In genomic region chr14:80202888-80203562, GRCh38 we compare ENCODE assay signal across 9 cellular contexts. TPM values are rescaled to one million over a fixed set of nuclear protein-coding genes. Genes with fewer than 3 reads are reported as not detected.
DNase-seq lines count a peak whose midpoint lies in the region; ATAC-seq and TF ChIP-seq lines count a peak whose summit lies in the region.
"Had no signal": no experiment of that assay in that cellular context is flagged by ENCODE, and none has a peak within 500 bp of the region (broad histone marks: within the 10 kb centered on the region; RNA-seq: fewer than 3 reads in every experiment).

No MANE protein-coding gene starts in this region.

- no peaks in the 10 kb centered on the region for H3K9me3 ChIP-seq in Panc1 (ENCODE audit: control insufficient read depth, insufficient read depth, low read depth, low read length)

- DNase-seq in Calu3 (peak; percentile 12), Panc1 (ENCODE audit: low read depth, low spot score) (peak; percentile 17), islet precursor cell (peak; percentile 74), coronary artery (ENCODE audit: low spot score) (no peak), OCI-M2 (lab: John Stamatoyannopoulos, UW; ENCODE audit: unreplicated experiment) (no peak)
- DNase-seq in activated naive CD4-positive, alpha-beta T cell treated with anti-CD3 and anti-CD28 coated beads, Interleukin-2, amount 50 U/mL, for 16 hours, result no peak
- DNase-seq: T-helper 1 cell had no signal

- H3K36me3 Mint-ChIP-seq in Calu3 (ENCODE audit: insufficient read depth, unreplicated experiment), result no peaks in the 10 kb centered on the region

- TF ChIP-seq CTCF in Calu3 (IDR thresholded peaks at IDR 0.05; ENCODE audit: unreplicated experiment), result peak; percentile 23
- peak; percentile 41 for TF ChIP-seq CTCF in Panc1 (IDR thresholded peaks at IDR 0.05)
- no peak for TF ChIP-seq CTCF in coronary artery (IDR thresholded peaks at IDR 0.05)

- H3K4me1 Mint-ChIP-seq in Calu3 (ENCODE audit: low read depth, unreplicated experiment), result no peaks in the 10 kb centered on the region

- H3K27ac ChIP-seq in Panc1 (ENCODE audit: low read length) (no peak overlapping the region), coronary artery (no peak overlapping the region)

- H3K27me3 Mint-ChIP-seq in Calu3 (ENCODE audit: unreplicated experiment), result no peaks in the 10 kb centered on the region

- POLR2A ChIA-PET in Panc1 (lab: Charles Lee), result no interaction called here

- BruUV-seq in Calu3 (replicated peaks; lab: Mats Ljungman, UMichigan) (no TSS peak), Panc1 (replicated peaks; lab: Mats Ljungman, UMichigan) (no TSS peak)

- no peaks in the 10 kb centered on the region for H3K4me1 ChIP-seq in Panc1 (ENCODE audit: control insufficient read depth, insufficient read depth, low read length)

- intact Hi-C loops in Calu3 (cut with micrococcal nuclease; ENCODE audit: unreplicated experiment) (no loop called here), Panc1 (cut with micrococcal nuclease; ENCODE audit: unreplicated experiment) (no loop called here)

- no peaks in the 10 kb centered on the region; the same call in 1 of the 2 replicates for H3K36me3 ChIP-seq in Panc1 (ENCODE audit: control insufficient read depth, insufficient read depth, low read length)

- no peak overlapping the region for H3K27ac Mint-ChIP-seq in Calu3 (ENCODE audit: unreplicated experiment)

- CTCF ChIA-PET in Calu3 (lab: Charles Lee) (interaction anchor here (0.7 kb wide), 1 partner anchor 463 kb away, joined by 4 read pairs; no protein-coding TSS in a partner anchor), Panc1 (lab: Charles Lee) (no interaction called here)

- ATAC-seq in GM19463 (IDR thresholded peaks at IDR 0.05; ENCODE audit: unreplicated experiment) (peak; percentile 47), Panc1 (no peak), HG03196 (IDR thresholded peaks at IDR 0.05; ENCODE audit: unreplicated experiment) (no peak)

- H3K4me3 ChIP-seq in Panc1 (ENCODE audit: low read depth in 2 of 2, low read length in 2 of 2) (no peak overlapping the region), coronary artery (no peak overlapping the region)

- no peaks in the 10 kb centered on the region for H3K27me3 ChIP-seq in Panc1 (ENCODE audit: control insufficient read depth, insufficient read depth, low read length)

- in situ Hi-C loops in Panc1 (cut with HindIII; ENCODE audit: low pct_unique_long_range_greater_than_20kb, low sequenced_read_pairs), result no loop called here

- no peak overlapping the region for H3K4me3 Mint-ChIP-seq in Calu3 (ENCODE audit: low read depth, unreplicated experiment)

- H3K9me3 Mint-ChIP-seq in Calu3 (ENCODE audit: low read depth, unreplicated experiment), result no peaks in the 10 kb centered on the region

RNA-seq across cellular contexts. Expression of gene DIO2, which starts 8.3 kb away (rescaled TPM):
- total RNA-seq in Calu3 (2022) (0.05 and 0.38 TPM in 2 replicates), Panc1 (2021; ENCODE audit: unreplicated experiment) (0.05 TPM)
- polyA plus RNA-seq in Panc1 (2012; ENCODE audit: insufficient read length), result 0.10 TPM

Comparison
In these comparisons a context has a peak if more than half of its experiments do, and no peak if none do; other contexts are left out.
1. DNase-seq: peak in Calu3 (single experiment), Panc1 (single experiment) and islet precursor cell (single experiment); none in coronary artery (single experiment), OCI-M2 (single experiment) and activated naive CD4-positive, alpha-beta T cell treated with anti-CD3 and anti-CD28 coated beads, Interleukin-2, amount 50 U/mL, for 16 hours (single experiment).